11 cellular contexts compared by ENCODE assay signal in genomic region chr17:78125138-78125913, GRCh38. TPM values are rescaled to one million over a fixed set of nuclear protein-coding genes. Genes with fewer than 3 reads are reported as not detected.
A peak's percentile ranks its signal among the peaks of the same experiment; 100 is the strongest.
DNase-seq lines count a peak whose midpoint lies in the region; ATAC-seq and TF ChIP-seq lines count a peak whose summit lies in the region.
"Had no signal": no experiment of that assay in that cellular context is flagged by ENCODE, and none has a peak within 500 bp of the region (broad histone marks: within the 10 kb centered on the region; RNA-seq: fewer than 3 reads in every experiment).

No MANE protein-coding gene starts in this region.

- H3K27ac Mint-ChIP-seq in activated CD4-positive, alpha-beta T cell treated with anti-CD3 and anti-CD28 coated beads for 36 hours = peak overlapping the region; percentile 58
- peak overlapping the region; percentile 41 for H3K27ac Mint-ChIP-seq in T-helper 2 cell treated with Interferon-gamma antibody and Interleukin-4, amounts not matched to agents 5 μg/mL and 100 μg/mL, for 36 hours

- peak overlapping the region; percentile 94 for H3K4me3 Mint-ChIP-seq in activated CD4-positive, alpha-beta T cell treated with anti-CD3 and anti-CD28 coated beads for 36 hours
- H3K4me3 Mint-ChIP-seq in T-helper 2 cell treated with Interferon-gamma antibody and Interleukin-4, amounts not matched to agents 5 μg/mL and 100 μg/mL, for 36 hours = peak overlapping the region; percentile 93

- peaks cover 72% of the 10 kb centered on the region for H3K4me1 Mint-ChIP-seq in activated CD4-positive, alpha-beta T cell treated with anti-CD3 and anti-CD28 coated beads for 36 hours
- peaks cover 58% of the 10 kb centered on the region for H3K4me1 Mint-ChIP-seq in T-helper 2 cell treated with Interferon-gamma antibody and Interleukin-4, amounts not matched to agents 5 μg/mL and 100 μg/mL, for 36 hours (ENCODE audit: low read depth)

- H3K27me3 ChIP-seq in gastroesophageal sphincter (peaks cover 36% of the 10 kb centered on the region), foreskin keratinocyte (no peaks in the 10 kb centered on the region)

- H3K27ac ChIP-seq in gastroesophageal sphincter (peak overlapping the region in 3 of 4 donors; percentile 77 to 81 (median 81)), foreskin keratinocyte (no peak overlapping the region)
- H3K27ac ChIP-seq: PC-9 had no signal

- whole genome bisulfite sequencing in gastroesophageal sphincter (ENCODE audit: low coverage in 1 of 2), 2 donors = 83% methylated on average over 1 of the region's 39 CpGs; no CpG with 5 or more reads in 1 of the 2 donors

- intact Hi-C loops in activated CD4-positive, alpha-beta T cell treated with anti-CD3 and anti-CD28 coated beads for 36 hours (cut with DNase I, micrococcal nuclease) = loop anchor here (5.0 to 10.0 kb wide), 2 partner anchors 663 to 671 kb away; no protein-coding TSS in a partner anchor

- H3K36me3 ChIP-seq in gastroesophageal sphincter = peaks cover 0 to 56% of the 10 kb centered on the region in 2 donors

- POLR2A ChIA-PET in activated CD4-positive, alpha-beta T cell treated with anti-CD3 and anti-CD28 coated beads for 36 hours (lab: Charles Lee) = interaction anchor here (0.6 to 1.4 kb wide), 7 partner anchors 9 to 618 kb away, joined by 3 to 9 read pairs (median 3); no protein-coding TSS in a partner anchor

- no peak for TF ChIP-seq EP300 in gastroesophageal sphincter (IDR thresholded peaks at IDR 0.05)

- TF ChIP-seq CTCF in gastroesophageal sphincter (IDR thresholded peaks at IDR 0.05) (no peak), foreskin keratinocyte (conservative IDR thresholded peaks at IDR 0.05) (no peak)

- no peaks in the 10 kb centered on the region for H3K9me3 Mint-ChIP-seq in activated CD4-positive, alpha-beta T cell treated with anti-CD3 and anti-CD28 coated beads for 36 hours (ENCODE audit: low read depth)
- no peaks in the 10 kb centered on the region for H3K9me3 Mint-ChIP-seq in T-helper 2 cell treated with Interferon-gamma antibody and Interleukin-4, amounts not matched to agents 5 μg/mL and 100 μg/mL, for 36 hours

- no peaks in the 10 kb centered on the region for H3K9me3 ChIP-seq in gastroesophageal sphincter

- H3K4me3 ChIP-seq in gastroesophageal sphincter = no peak overlapping the region
- H3K4me3 ChIP-seq: PC-9 had no signal

- H3K27me3 Mint-ChIP-seq in activated CD4-positive, alpha-beta T cell treated with anti-CD3 and anti-CD28 coated beads for 36 hours = no peaks in the 10 kb centered on the region
- H3K27me3 Mint-ChIP-seq in T-helper 2 cell treated with Interferon-gamma antibody and Interleukin-4, amounts not matched to agents 5 μg/mL and 100 μg/mL, for 36 hours (ENCODE audit: low read depth) = no peaks in the 10 kb centered on the region

- no peak for TF ChIP-seq POLR2A in gastroesophageal sphincter (IDR thresholded peaks at IDR 0.05)

- peak; percentile 63 for DNase-seq in activated CD4-positive, alpha-beta T cell treated with anti-CD3 and anti-CD28 coated beads for 36 hours
- DNase-seq in activated CD4-positive, alpha-beta T cell treated with anti-CD3 and anti-CD28 coated beads for 1 hour = no peak
- DNase-seq in T-helper 2 cell treated with Interferon-gamma antibody and Interleukin-4, amounts not matched to agents 5 μg/mL and 100 μg/mL, for 36 hours (ENCODE audit: low spot score) = no peak
- DNase-seq in stimulated activated naive CD4-positive, alpha-beta T cell treated with Interleukin-2 at 50 U/mL for 16 hours (lab: John Stamatoyannopoulos, UW) = peak; percentile 21
- no peak for DNase-seq in foreskin keratinocyte
- DNase-seq in NOMO-1 (lab: John Stamatoyannopoulos, UW; ENCODE audit: unreplicated experiment in 2 of 2) = no peak
- DNase-seq in KG1 (lab: John Stamatoyannopoulos, UW) = no peak
- DNase-seq: PC-9 had no signal

- peaks cover 50% of the 10 kb centered on the region for H3K36me3 Mint-ChIP-seq in activated CD4-positive, alpha-beta T cell treated with anti-CD3 and anti-CD28 coated beads for 36 hours (ENCODE audit: low read depth)
- peaks cover 62% of the 10 kb centered on the region for H3K36me3 Mint-ChIP-seq in T-helper 2 cell treated with Interferon-gamma antibody and Interleukin-4, amounts not matched to agents 5 μg/mL and 100 μg/mL, for 36 hours (ENCODE audit: low read depth)

- H3K4me1 ChIP-seq in gastroesophageal sphincter (peaks cover 0 to 65% (median 21%) of the 10 kb centered on the region in 3 donors), foreskin keratinocyte (peaks cover 4% of the 10 kb centered on the region)

- CTCF ChIA-PET in activated CD4-positive, alpha-beta T cell treated with anti-CD3 and anti-CD28 coated beads for 36 hours (lab: Charles Lee) = interaction anchor here (0.6 to 2.1 kb wide), 4 partner anchors 9 to 237 kb away, joined by 3 to 9 read pairs (median 7); no protein-coding TSS in a partner anchor

- no peak for ATAC-seq in activated CD4-positive, alpha-beta T cell treated with anti-CD3 and anti-CD28 coated beads for 36 hours
- ATAC-seq in gastroesophageal sphincter (no peak), foreskin keratinocyte (no peak)
- ATAC-seq: left colon had no signal

RNA-seq across cellular contexts. Expression of gene TMC6, which starts 3.2 kb away (rescaled TPM):
- 100 to 1,000 TPM; 138 to 145 TPM for total RNA-seq in activated CD4-positive, alpha-beta T cell treated with anti-CD3 and anti-CD28 coated beads for 36 hours
- total RNA-seq in gastroesophageal sphincter (10 to 100 TPM; 12.4 to 19.0 (median 15.5) TPM), foreskin keratinocyte (14.3 and 23.7 TPM in 2 replicates)
- polyA plus RNA-seq in foreskin keratinocyte = 13.8 and 25.6 TPM in 2 replicates

RNA-seq across cellular contexts. Expression of gene TMC8, which starts 5.2 kb away (rescaled TPM):
- total RNA-seq in activated CD4-positive, alpha-beta T cell treated with anti-CD3 and anti-CD28 coated beads for 36 hours = 100 to 1,000 TPM; 123 to 139 TPM
- 10 to 100 TPM in 1 of 4 donors, 1 to 10 TPM in 3; 1.7 to 12.0 (median 3.0) TPM for total RNA-seq in gastroesophageal sphincter
- total RNA-seq in foreskin keratinocyte = 0.11 and 0.14 TPM in 2 replicates
- 0.07 and 0.16 TPM in 2 replicates for polyA plus RNA-seq in foreskin keratinocyte
- total RNA-seq: M059J had no signal

RNA-seq across cellular contexts. Expression of gene C17orf99, which starts 20.9 kb away (rescaled TPM):
- not detected for total RNA-seq in activated CD4-positive, alpha-beta T cell treated with anti-CD3 and anti-CD28 coated beads for 36 hours
- total RNA-seq in gastroesophageal sphincter = not detected
- total RNA-seq in foreskin keratinocyte = 0.18 and 0.24 TPM in 2 replicates
- 0.22 TPM in 1 of 2 replicates, not detected in the other for polyA plus RNA-seq in foreskin keratinocyte
- total RNA-seq: left colon, M059J, PC-9 had no signal

RNA-seq across cellular contexts. Expression of gene SYNGR2, which starts 43.1 kb away (rescaled TPM):
- 10 to 100 TPM; 79.1 to 89.2 TPM for total RNA-seq in activated CD4-positive, alpha-beta T cell treated with anti-CD3 and anti-CD28 coated beads for 36 hours
- total RNA-seq in gastroesophageal sphincter (100 to 1,000 TPM in 1 of 4 donors, 10 to 100 TPM in 3; 49.9 to 151 (median 81.2) TPM), foreskin keratinocyte (30.3 and 48.0 TPM in 2 replicates)
- 60.8 and 111 TPM in 2 replicates for polyA plus RNA-seq in foreskin keratinocyte

Comparison
In these comparisons a context has a peak if more than half of its experiments do, and no peak if none do; other contexts are left out.
1. DNase-seq: peak in activated CD4-positive, alpha-beta T cell treated with anti-CD3 and anti-CD28 coated beads for 36 hours (single experiment) and stimulated activated naive CD4-positive, alpha-beta T cell treated with Interleukin-2 at 50 U/mL for 16 hours (single experiment); none in activated CD4-positive, alpha-beta T cell treated with anti-CD3 and anti-CD28 coated beads for 1 hour (single experiment), T-helper 2 cell treated with Interferon-gamma antibody and Interleukin-4, amounts not matched to agents 5 μg/mL and 100 μg/mL, for 36 hours (single experiment), foreskin keratinocyte (0 of 2), NOMO-1 (0 of 2) and KG1 (single experiment).
2. RNA of gene TMC8, which starts 5.2 kb away (total RNA-seq): 123 to 139 TPM in activated CD4-positive, alpha-beta T cell treated with anti-CD3 and anti-CD28 coated beads for 36 hours; 1.7 to 12.0 TPM in gastroesophageal sphincter and 0.11 to 0.14 TPM in foreskin keratinocyte; every median in the first group is over 4 times any median in the second.